ENCODE assay signal across 8 cellular contexts in the genomic region with DNA sequence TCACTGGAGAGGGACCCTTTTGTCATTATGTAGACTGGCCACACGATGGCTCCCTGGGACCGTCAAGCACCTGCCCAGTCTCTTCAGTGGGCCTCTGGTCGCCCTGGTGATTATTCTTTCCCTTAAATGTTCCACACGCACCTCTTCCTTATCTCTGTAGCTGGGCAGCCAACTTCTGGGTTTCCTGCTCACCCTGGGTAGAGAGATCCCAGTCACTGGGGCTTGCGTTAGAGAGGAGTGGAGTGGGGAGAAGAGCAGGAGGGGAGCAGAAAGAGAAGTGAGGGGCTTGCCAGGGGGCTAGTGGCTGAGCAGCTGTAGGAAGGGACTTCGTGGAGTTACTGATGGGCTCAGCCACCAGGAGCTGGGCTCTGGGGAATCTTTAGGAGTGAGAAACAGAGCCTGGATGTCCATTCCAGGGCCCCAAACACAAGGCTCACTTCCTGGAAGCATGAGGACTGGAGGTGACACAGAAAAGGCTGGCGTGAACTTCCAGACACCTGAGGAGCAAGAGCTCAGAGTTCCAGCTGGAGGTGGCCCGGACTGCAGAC.
DNase-seq lines count a peak whose midpoint lies in the region; ATAC-seq and TF ChIP-seq lines count a peak whose summit lies in the region.

No MANE protein-coding gene starts in this region.

- H3K4me2 ChIP-seq in neuronal stem cell (ENCODE audit: insufficient read depth, low read length, poor library complexity, severe bottlenecking), result no peak overlapping the region

- H3K79me1 ChIP-seq in neuronal stem cell (ENCODE audit: low read depth, low read length), result no peaks in the 10 kb centered on the region

- peaks cover 8% of the 10 kb centered on the region for H3K9me3 ChIP-seq in RWPE2 (ENCODE audit: severe bottlenecking)
- H3K9me3 ChIP-seq in neuronal stem cell (replicated peaks in 1 of 2; ENCODE audit: control insufficient read depth in 2 of 2, insufficient read depth in 1 of 2, low read depth in 1 of 2, low read length in 2 of 2), result no peaks in the 10 kb centered on the region

- no peak overlapping the region for H3K9ac ChIP-seq in neuronal stem cell (ENCODE audit: low read depth, low read length, poor library complexity)

- H2BK12ac ChIP-seq in neuronal stem cell (ENCODE audit: low read length), result no peak overlapping the region

- no peak overlapping the region for H3K4me3 ChIP-seq in RWPE2 (ENCODE audit: severe bottlenecking)
- H3K4me3 ChIP-seq in fibroblast of mammary gland (ENCODE audit: control insufficient read depth, low read depth, low read length), result no peak overlapping the region
- no peak overlapping the region for H3K4me3 ChIP-seq in neuronal stem cell (ENCODE audit: low read length in 2 of 2)

- H4K8ac ChIP-seq in neuronal stem cell (ENCODE audit: low read depth, low read length), result no peak overlapping the region

- H3K4ac ChIP-seq in neuronal stem cell (ENCODE audit: low read length), result no peak overlapping the region

- no peak overlapping the region for H3K14ac ChIP-seq in neuronal stem cell (ENCODE audit: low read length)

- no peak overlapping the region for H2BK5ac ChIP-seq in neuronal stem cell (ENCODE audit: low read length)

- ATAC-seq in RWPE2 (ENCODE audit: low read depth) (peak; percentile 75), HG03025 (IDR thresholded peaks at IDR 0.05; ENCODE audit: low FRiP score, unreplicated experiment) (no peak), GM21526 (IDR thresholded peaks at IDR 0.05; ENCODE audit: low FRiP score, unreplicated experiment) (no peak)

- peak overlapping the region; percentile 82 for H2AFZ ChIP-seq in neuronal stem cell (ENCODE audit: low read length)

- H3K27ac ChIP-seq in RWPE2 (ENCODE audit: poor library complexity, severe bottlenecking) (no peak overlapping the region), neuronal stem cell (replicated peaks; ENCODE audit: low read length) (no peak overlapping the region)

- DNase-seq in activated T-cell treated with anti-CD3 and anti-CD28 coated beads for 48 hours (ENCODE audit: low read depth) (peak; percentile 3), RWPE2 (ENCODE audit: low spot score) (no peak), fibroblast of mammary gland (ENCODE audit: low read depth) (peak; percentile 45), neuronal stem cell (ENCODE audit: low spot score) (peak; percentile 66)
- no peak for DNase-seq in activated T-cell treated with anti-CD3 and anti-CD28 coated beads, Interleukin-2, amount 50 U/mL, for 1 hour

- peak overlapping the region; percentile 1 for H2BK120ac ChIP-seq in neuronal stem cell (ENCODE audit: low read depth, low read length)

- H4K91ac ChIP-seq in neuronal stem cell (ENCODE audit: low read depth, low read length, poor library complexity), result no peak overlapping the region

- H3K27me3 ChIP-seq in RWPE2 (ENCODE audit: insufficient read depth, poor library complexity, severe bottlenecking) (peaks cover 11% of the 10 kb centered on the region), neuronal stem cell (ENCODE audit: control insufficient read depth in 3 of 3, insufficient read depth in 3 of 3, low read depth in 1 of 3, low read length in 3 of 3) (peaks cover 0 to 4% (median 0%) of the 10 kb centered on the region in 3 experiments)

- no peak overlapping the region for H3K23ac ChIP-seq in neuronal stem cell (ENCODE audit: low read depth, low read length, poor library complexity)

- H3K4me1 ChIP-seq in RWPE2 (ENCODE audit: insufficient read depth, poor library complexity, severe bottlenecking) (peaks cover 4% of the 10 kb centered on the region), neuronal stem cell (ENCODE audit: control insufficient read depth in 2 of 2, insufficient read depth in 1 of 2, low read depth in 1 of 2, low read length in 2 of 2) (peaks cover 3 to 18% of the 10 kb centered on the region in 2 donors)

- no CpG with 5 or more reads among the region's 8 CpGs for WGBS in neuronal stem cell (ENCODE audit: extremely low coverage in 2 of 2, insufficient read length in 2 of 2, insufficient replicate concordance in 1 of 2), 2 donors

- peak overlapping the region; percentile 29 for H3K18ac ChIP-seq in neuronal stem cell (ENCODE audit: low read length)

- TF ChIP-seq CTCF in LNCAP (IDR thresholded peaks at IDR 0.05) (peak; percentile 73), RWPE2 (IDR thresholded peaks at IDR 0.05; ENCODE audit: poor library complexity, severe bottlenecking) (peak; percentile 99), fibroblast of mammary gland (conservative IDR thresholded peaks at IDR 0.05; ENCODE audit: control insufficient read depth, insufficient read depth, low read depth, low read length) (peak; percentile 48)

- H2BK15ac ChIP-seq in neuronal stem cell (ENCODE audit: low read length), result peak overlapping the region; percentile 5

- no peak overlapping the region for H2AK5ac ChIP-seq in neuronal stem cell (ENCODE audit: low read depth, low read length)

- no peaks in the 10 kb centered on the region for H3K36me3 ChIP-seq in RWPE2 (ENCODE audit: low read depth)
- no peaks in the 10 kb centered on the region for H3K36me3 ChIP-seq in neuronal stem cell (replicated peaks in 1 of 2; ENCODE audit: control insufficient read depth in 2 of 2, insufficient read depth in 2 of 2, low read length in 2 of 2)

Comparison
In these comparisons a context has a peak if more than half of its experiments do, and no peak if none do; other contexts are left out.
1. DNase-seq: peak in activated T-cell treated with anti-CD3 and anti-CD28 coated beads for 48 hours (single experiment), fibroblast of mammary gland (single experiment) and neuronal stem cell (single experiment); none in activated T-cell treated with anti-CD3 and anti-CD28 coated beads, Interleukin-2, amount 50 U/mL, for 1 hour (single experiment) and RWPE2 (single experiment).
2. CTCF ChIP-seq: peak in every context shown above with its lines; median percentile 99 in RWPE2; 73 in LNCAP; 48 in fibroblast of mammary gland.